ENCODE assay signal across 1 cellular context in the genomic region with DNA sequence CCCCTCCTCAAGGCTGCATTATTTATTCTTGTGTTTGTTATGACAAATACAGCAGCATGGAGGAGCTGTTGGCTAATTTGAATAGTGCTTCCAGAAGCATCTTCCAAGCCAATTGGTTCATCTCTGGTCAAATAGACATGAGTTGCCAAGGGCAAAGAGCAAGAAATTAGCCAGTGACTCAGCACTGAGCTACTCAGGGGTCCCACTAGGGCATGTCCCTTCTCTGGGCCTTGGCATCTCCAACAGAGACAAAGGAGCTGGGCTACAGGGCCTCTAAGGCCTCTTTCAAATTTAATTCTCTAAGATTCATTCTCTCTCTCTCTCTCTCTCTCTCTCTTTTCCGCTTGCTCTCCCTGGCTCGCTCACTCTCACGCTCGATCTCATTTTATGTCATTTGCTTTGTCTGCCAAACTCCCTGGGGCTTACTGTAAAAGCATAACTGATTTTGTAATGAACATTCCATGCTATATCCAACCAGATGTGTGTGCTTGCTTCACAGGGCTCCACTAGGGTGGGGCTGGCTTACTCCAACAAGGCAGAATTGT.
A peak's percentile ranks its signal among the peaks of the same experiment; 100 is the strongest.
TF ChIP-seq lines count a peak whose summit lies in the region.

No MANE protein-coding gene starts in this region.

TF ChIP-seq in H1, 55 proteins besides CTCF, POLR2A, EP300 and RAD21:
- TF ChIP-seq RFX5 (IDR thresholded peaks at IDR 0.05; ENCODE audit: borderline replicate concordance, low read depth, low read length) (peak; percentile 49; the same call in 1 of the 2 replicates), SIN3A (conservative IDR thresholded peaks at IDR 0.05 in 1 of 2, IDR thresholded peaks at IDR 0.05 in 1 of 2; ENCODE audit: low read depth in 1 of 2, low read length in 2 of 2) (no peak)
